8 cellular contexts compared by ENCODE assay signal in the genomic region with DNA sequence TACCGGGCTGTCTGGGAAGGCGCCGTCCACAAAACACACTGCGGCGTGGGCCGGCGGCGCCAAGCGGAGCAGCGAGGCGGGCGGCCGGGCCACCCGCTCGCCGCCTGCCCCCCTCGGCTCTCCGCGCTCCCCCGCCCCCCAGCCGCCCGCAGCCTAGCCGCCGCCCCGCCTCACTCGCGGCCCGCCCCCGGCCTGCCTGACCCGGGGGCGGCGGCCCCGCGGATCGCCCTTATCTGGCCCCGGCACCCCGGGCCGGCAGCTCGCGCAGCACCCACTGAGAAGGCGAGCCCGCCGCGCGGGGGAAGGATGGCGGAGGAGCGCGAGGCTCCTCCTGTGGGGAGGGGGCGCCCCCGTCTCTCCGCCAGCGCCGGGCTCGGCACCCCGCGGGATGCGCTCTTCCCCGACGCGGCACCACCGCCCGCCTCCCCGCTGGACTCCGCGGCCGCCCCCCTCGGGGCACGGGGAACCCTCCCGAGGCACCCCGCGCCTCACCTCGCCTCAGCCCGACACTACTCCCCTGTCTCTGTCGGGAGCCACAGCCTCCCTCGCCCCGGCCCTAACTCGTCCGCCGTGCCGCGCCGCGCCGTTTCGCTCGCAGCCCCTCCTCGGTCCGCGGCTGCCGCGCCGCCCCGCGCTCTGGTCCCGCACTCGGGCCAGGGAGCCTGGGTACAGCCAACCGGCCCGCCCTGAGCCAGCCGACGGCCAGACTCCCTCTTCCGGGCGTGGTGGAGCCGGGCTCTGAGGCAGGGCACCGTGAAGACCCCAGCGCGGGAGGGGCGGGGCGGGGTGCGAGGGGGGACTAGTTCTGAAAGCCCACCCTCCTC. TPM values are rescaled to one million over a fixed set of nuclear protein-coding genes. Genes with fewer than 3 reads are reported as not detected.
DNase-seq lines count a peak whose midpoint lies in the region; ATAC-seq, FAIRE-seq and TF ChIP-seq lines count a peak whose summit lies in the region.

No MANE protein-coding gene starts in this region.

- peaks cover 33% of the 10 kb centered on the region for H3K4me1 Mint-ChIP-seq in activated naive CD8-positive, alpha-beta T cell (ENCODE audit: low read depth)

- TF ChIP-seq CTCF in AG04450 (IDR thresholded peaks at IDR 0.05; ENCODE audit: low read depth, low read length) (no peak), cardiac muscle cell (IDR thresholded peaks at IDR 0.05; ENCODE audit: low read depth, low read length) (no peak), pancreas (IDR thresholded peaks at IDR 0.05) (no peak)

- 1 to 29% methylated on average over 79 to 105 of the region's 109 CpGs for WGBS in pancreas, 2 donors

- H3K4me3 ChIP-seq in AG04450 (ENCODE audit: low read depth, low read length) (peak overlapping the region; percentile 71), cardiac muscle cell (peak overlapping the region; percentile 51), pancreas (peak overlapping the region; percentile 53 to 67 (median 63))

- H3K4me3 Mint-ChIP-seq in activated naive CD8-positive, alpha-beta T cell, result peak overlapping the region; percentile 91

- no peaks in the 10 kb centered on the region for H3K4me1 ChIP-seq in cardiac muscle cell (ENCODE audit: low read depth)
- H3K4me1 ChIP-seq in pancreas, result no peaks in the 10 kb centered on the region

- ATAC-seq in GM18858 (IDR thresholded peaks at IDR 0.05; ENCODE audit: unreplicated experiment) (peak; percentile 19), HG03060 (IDR thresholded peaks at IDR 0.05; ENCODE audit: low read depth, unreplicated experiment) (peak; percentile 23), pancreas (peak; percentile 38 to 60 (median 52))

- H3K9me3 ChIP-seq in AG04450 (ENCODE audit: control insufficient read depth, insufficient read depth, low read length), result no peaks in the 10 kb centered on the region
- no peaks in the 10 kb centered on the region for H3K9me3 ChIP-seq in cardiac muscle cell (ENCODE audit: low read depth)
- no peaks in the 10 kb centered on the region for H3K9me3 ChIP-seq in pancreas

- no peaks in the 10 kb centered on the region for H3K27me3 Mint-ChIP-seq in activated naive CD8-positive, alpha-beta T cell

- CTCF ChIA-PET in AG04450 (lab: Charles Lee), result no interaction called here

- POLR2A ChIA-PET in AG04450 (lab: Yijun Ruan, JAX), result interaction anchor here (1.5 kb wide), 1 partner anchor 41 kb away, joined by 7 read pairs; no protein-coding TSS in a partner anchor

- H3K27ac ChIP-seq in AG04450 (ENCODE audit: low read depth, low read length), result peak overlapping the region; percentile 96
- peak overlapping the region; percentile 86 for H3K27ac ChIP-seq in cardiac muscle cell
- H3K27ac ChIP-seq in pancreas, result peak overlapping the region; percentile 83 to 95 (median 94)

- no peaks in the 10 kb centered on the region for H3K9me3 Mint-ChIP-seq in activated naive CD8-positive, alpha-beta T cell (ENCODE audit: low read depth)

- no peak for FAIRE-seq in pancreas (lab: Jason Lieb, UNC)

- no peak for DNase-seq in AG04450 (ENCODE audit: low read depth, low spot score)
- DNase-seq in RPMI7951 (ENCODE audit: low read depth), result peak; percentile 21
- peak; percentile 50 to 61 for DNase-seq in cardiac muscle cell (ENCODE audit: low read depth in 1 of 2, low spot score in 1 of 2)
- DNase-seq in pancreas, result peak; percentile 21 to 79 (median 44)
- no peak for DNase-seq in COR-L47 (lab: John Stamatoyannopoulos, UW)

- intact Hi-C loops in pancreas (cut with DNase I), result no loop called here

- H3K36me3 ChIP-seq in cardiac muscle cell (no peaks in the 10 kb centered on the region), pancreas (no peaks in the 10 kb centered on the region)

- H3K27me3 ChIP-seq in AG04450 (ENCODE audit: control insufficient read depth, insufficient read depth, low read length), result no peaks in the 10 kb centered on the region
- H3K27me3 ChIP-seq in cardiac muscle cell, result no peaks in the 10 kb centered on the region
- peaks cover 0 to 5% (median 0%) of the 10 kb centered on the region in 4 donors for H3K27me3 ChIP-seq in pancreas

- no peaks in the 10 kb centered on the region for H3K36me3 Mint-ChIP-seq in activated naive CD8-positive, alpha-beta T cell

- H3K27ac Mint-ChIP-seq in activated naive CD8-positive, alpha-beta T cell, result peak overlapping the region; percentile 93

RNA-seq across cellular contexts. Expression of gene ATP11C, which starts 0.6 kb away (rescaled TPM):
- 27.4 and 43.4 TPM in 2 replicates for polyA plus RNA-seq in AG04450 (2011; rRNA removed)
- polyA minus RNA-seq in AG04450 (2011; rRNA and poly(A)+ RNA removed), result 18.5 and 34.8 TPM in 2 replicates
- total RNA-seq in RPMI7951 (2014; rRNA removed; shearing (Covaris generic)), result 11.0 and 19.9 TPM in 2 replicates
- 10.6 and 17.1 TPM in 2 replicates for total RNA-seq in cardiac muscle cell
- polyA plus RNA-seq in cardiac muscle cell, result 7.4 and 11.4 TPM in 2 replicates
- total RNA-seq in pancreas, result 10 to 100 TPM in 1 of 6 donors, 1 to 10 TPM in 5; 2.6 to 10.3 (median 4.7) TPM
- polyA plus RNA-seq in pancreas, result 1 to 10 TPM; 1.3 to 2.3 TPM

RNA-seq across cellular contexts. Expression of gene CXorf66, which starts 33.0 kb away (rescaled TPM):
- polyA plus RNA-seq in AG04450 (2011; rRNA removed), result not detected in 2 replicates
- polyA minus RNA-seq in AG04450 (2011; rRNA and poly(A)+ RNA removed), result not detected in 2 replicates
- not detected in 2 replicates for total RNA-seq in RPMI7951 (2014; rRNA removed; shearing (Covaris generic))
- not detected in 2 replicates for total RNA-seq in cardiac muscle cell
- not detected in 2 replicates for polyA plus RNA-seq in cardiac muscle cell
- not detected for total RNA-seq in pancreas
- polyA plus RNA-seq in pancreas, result not detected

Comparison
In these comparisons a context has a peak if more than half of its experiments do, and no peak if none do; other contexts are left out.
1. DNase-seq: peak in RPMI7951 (single experiment), cardiac muscle cell (2 of 2) and pancreas (6 of 6); none in AG04450 (single experiment) and COR-L47 (single experiment).
2. Peak in every context shown above with its lines, with median percentiles within 50 percentile points of each other: H3K27ac ChIP-seq, H3K4me3 ChIP-seq and ATAC-seq.